Comparison of ENCODE assay signal across 14 cellular contexts in the genomic region with DNA sequence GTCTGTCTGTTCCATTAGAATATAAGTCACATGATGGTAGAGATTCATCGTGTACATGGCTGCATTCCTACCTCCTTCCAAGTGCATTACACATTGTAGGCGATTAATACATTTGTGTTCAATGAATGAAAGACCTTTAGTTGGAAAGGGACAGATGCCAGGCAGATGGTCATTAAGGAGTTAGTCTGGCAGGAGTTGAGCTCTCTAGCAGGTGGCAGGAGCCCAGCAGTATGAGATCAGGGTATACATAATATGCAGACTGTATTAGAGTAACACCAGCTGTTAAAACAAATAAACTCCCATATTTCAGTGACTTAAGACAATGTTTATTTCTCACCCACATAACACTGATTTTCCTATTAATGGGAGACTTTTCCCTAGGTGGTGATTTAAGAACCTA.
"Had no signal": no experiment of that assay in that cellular context is flagged by ENCODE, and none has a peak within 500 bp of the region (broad histone marks: within the 10 kb centered on the region; RNA-seq: fewer than 3 reads in every experiment).

No MANE protein-coding gene starts in this region.

- ATAC-seq: naive thymus-derived CD8-positive, alpha-beta T cell; stimulated activated memory B cell treated with anti-CD40 and anti-IgM and Interleukin-4, amounts not matched to agents 10 μg/mL and 1 μg/mL and 100 μg/mL, for 72 hours; WTC11 had no signal

- DNase-seq: activated naive CD4-positive, alpha-beta T cell; activated T-cell treated with anti-CD3 and anti-CD28 coated beads, Interleukin-2, amount 50 U/mL, for 1 hour; central memory CD4-positive, alpha-beta T cell; dermis blood vessel endothelial cell; effector memory CD4-positive, alpha-beta T cell; hypothalamus; left ventricle myocardium inferior; naive thymus-derived CD8-positive, alpha-beta T cell; posterior cingulate gyrus; sigmoid colon; stimulated activated CD4-positive, alpha-beta T cell treated with anti-CD3 and anti-CD28 coated beads, Interleukin-15, amount 100 ng/mL, for 24 hours; stomach had no signal
